In the genomic region with DNA sequence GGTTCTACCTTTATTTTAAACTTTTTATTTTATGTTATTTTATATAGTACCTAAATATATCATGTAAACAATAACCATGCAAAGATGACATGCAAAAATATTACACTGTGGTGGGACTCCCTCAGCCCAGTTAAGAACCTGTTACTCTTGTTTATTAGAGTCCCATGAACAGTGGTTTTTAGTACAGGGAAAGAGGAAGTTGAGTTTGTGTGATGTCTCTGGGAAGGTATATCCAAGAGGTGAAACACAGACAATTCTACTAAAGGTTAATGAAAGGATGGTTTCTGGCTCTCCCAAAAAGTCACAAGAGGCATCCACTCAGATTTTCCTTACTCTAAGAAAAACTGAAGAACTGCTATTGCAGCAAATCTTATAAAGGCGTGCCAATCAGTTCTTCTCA, we compare ENCODE assay signal across 26 cellular contexts. TPM values are rescaled to one million over a fixed set of nuclear protein-coding genes. Genes with fewer than 3 reads are reported as not detected.
DNase-seq lines count a peak whose midpoint lies in the region; ATAC-seq lines count a peak whose summit lies in the region.
"Had no signal": no experiment of that assay in that cellular context is flagged by ENCODE, and none has a peak within 500 bp of the region (broad histone marks: within the 10 kb centered on the region; RNA-seq: fewer than 3 reads in every experiment).

No MANE protein-coding gene starts in this region.

- H3K4me1 Mint-ChIP-seq in activated T-cell treated with anti-CD3 and anti-CD28 coated beads, Interleukin-2, amount 50 U/mL, for 72 hours (ENCODE audit: low read depth), result peaks cover 87% of the 10 kb centered on the region
- H3K4me1 Mint-ChIP-seq in T-helper 17 cell, result peaks cover 12% of the 10 kb centered on the region
- peaks cover 29 to 41% of the 10 kb centered on the region in 2 donors for H3K4me1 Mint-ChIP-seq in natural killer cell treated with Interleukin-12 subunit alpha and Interleukin-12 subunit beta and Interleukin-15 and Interleukin-18, amount 100 ng/mL, for 72 hours (ENCODE audit: low read depth in 2 of 2)

- H3K36me3 Mint-ChIP-seq in activated T-cell treated with anti-CD3 and anti-CD28 coated beads, Interleukin-2, amount 50 U/mL, for 72 hours (ENCODE audit: insufficient read depth in 2 of 2), result peaks cover 5 to 18% of the 10 kb centered on the region in 2 donors
- H3K36me3 Mint-ChIP-seq in T-helper 17 cell (ENCODE audit: low read depth), result no peaks in the 10 kb centered on the region
- H3K36me3 Mint-ChIP-seq in natural killer cell treated with Interleukin-12 subunit alpha and Interleukin-12 subunit beta and Interleukin-15 and Interleukin-18, amount 100 ng/mL, for 72 hours, result peaks cover 10% of the 10 kb centered on the region

- no peak for ATAC-seq in activated T-cell treated with anti-CD3 and anti-CD28 coated beads, Interleukin-2, amount 50 U/mL, for 72 hours (replicated peaks in 1 of 2)
- ATAC-seq in T-helper 17 cell, result no peak
- no peak for ATAC-seq in natural killer cell treated with Interleukin-12 subunit alpha and Interleukin-12 subunit beta and Interleukin-15 and Interleukin-18, amount 100 ng/mL, for 72 hours
- ATAC-seq: gastrocnemius medialis; lower lobe of right lung; naive thymus-derived CD8-positive, alpha-beta T cell; psoas muscle; sciatic nerve; stimulated activated naive CD8-positive, alpha-beta T cell treated with anti-CD3 and anti-CD28 coated beads, Interleukin-15, amount 100 ng/mL, for 72 hours had no signal

- peak; percentile 54 for DNase-seq in NOMO-1 treated with DMSO at 0.1 percent for 48 hours (lab: John Stamatoyannopoulos, UW; ENCODE audit: unreplicated experiment)
- no peak for DNase-seq in NOMO-1 treated with dmso at 0.1 percent for 144 hours (lab: John Stamatoyannopoulos, UW; ENCODE audit: unreplicated experiment)
- no peak for DNase-seq in activated T-cell treated with anti-CD3 and anti-CD28 coated beads, Interleukin-2, amount 50 U/mL, for 72 hours
- no peak for DNase-seq in activated T-cell treated with anti-CD3 and anti-CD28 coated beads, Interleukin-2, amount 50 U/mL, for 1 hour
- DNase-seq in T-helper 17 cell, result no peak
- DNase-seq in natural killer cell treated with Interleukin-12 subunit alpha and Interleukin-12 subunit beta and Interleukin-15 and Interleukin-18, amount 100 ng/mL, for 72 hours (ENCODE audit: low spot score), result no peak
- no peak for DNase-seq in activated CD4-positive, CD25-positive, alpha-beta regulatory T cell (lab: John Stamatoyannopoulos, UW)
- DNase-seq in DMS153 (lab: John Stamatoyannopoulos, UW), result no peak
- DNase-seq: activated CD4-positive, alpha-beta T cell treated with anti-CD3 and anti-CD28 coated beads for 4 hours; effector CD4-positive, alpha-beta T cell; gastrocnemius medialis; HFFc6; IMR-90; lower lobe of right lung; naive thymus-derived CD8-positive, alpha-beta T cell; NCI-H1417 treated with DMSO at 0.1 percent for 48 hours; NCI-H2081; NCI-H524 treated with DMSO at 0.1 percent for 48 hours; psoas muscle; SHP77 treated with DMSO at 0.1 percent for 48 hours; stimulated activated CD8-positive, alpha-beta memory T cell treated with anti-CD3 and anti-CD28 coated beads, Interleukin-4, amount 100 ng/mL, for 48 hours; stimulated activated naive CD8-positive, alpha-beta T cell treated with anti-CD3 and anti-CD28 coated beads, Interleukin-15, amount 100 ng/mL, for 72 hours; uterus had no signal

- no peaks in the 10 kb centered on the region for H3K9me3 ChIP-seq in T-helper 17 cell (ENCODE audit: control insufficient read depth, low read length, poor library complexity, severe bottlenecking)
- H3K9me3 ChIP-seq: gastrocnemius medialis, lower lobe of right lung, psoas muscle, thoracic aorta, uterus had no signal

- no peaks in the 10 kb centered on the region for H3K27me3 Mint-ChIP-seq in activated T-cell treated with anti-CD3 and anti-CD28 coated beads, Interleukin-2, amount 50 U/mL, for 72 hours (ENCODE audit: low read depth)
- no peaks in the 10 kb centered on the region for H3K27me3 Mint-ChIP-seq in T-helper 17 cell
- H3K27me3 Mint-ChIP-seq in natural killer cell treated with Interleukin-12 subunit alpha and Interleukin-12 subunit beta and Interleukin-15 and Interleukin-18, amount 100 ng/mL, for 72 hours, result no peaks in the 10 kb centered on the region
- H3K27me3 Mint-ChIP-seq: activated naive CD8-positive, alpha-beta T cell; naive thymus-derived CD8-positive, alpha-beta T cell; stimulated activated naive CD8-positive, alpha-beta T cell treated with anti-CD3 and anti-CD28 coated beads, Interleukin-15, amount 100 ng/mL, for 72 hours had no signal

- peak overlapping the region; percentile 63 for H3K27ac Mint-ChIP-seq in activated T-cell treated with anti-CD3 and anti-CD28 coated beads, Interleukin-2, amount 50 U/mL, for 72 hours
- peak overlapping the region; percentile 8 for H3K27ac Mint-ChIP-seq in T-helper 17 cell
- peak overlapping the region; percentile 39 to 90 for H3K27ac Mint-ChIP-seq in natural killer cell treated with Interleukin-12 subunit alpha and Interleukin-12 subunit beta and Interleukin-15 and Interleukin-18, amount 100 ng/mL, for 72 hours
- H3K27ac Mint-ChIP-seq: HFFc6; stimulated activated naive CD8-positive, alpha-beta T cell treated with anti-CD3 and anti-CD28 coated beads, Interleukin-15, amount 100 ng/mL, for 72 hours had no signal

- no peaks in the 10 kb centered on the region for H3K9me3 Mint-ChIP-seq in activated T-cell treated with anti-CD3 and anti-CD28 coated beads, Interleukin-2, amount 50 U/mL, for 72 hours
- H3K9me3 Mint-ChIP-seq in natural killer cell treated with Interleukin-12 subunit alpha and Interleukin-12 subunit beta and Interleukin-15 and Interleukin-18, amount 100 ng/mL, for 72 hours, result no peaks in the 10 kb centered on the region
- H3K9me3 Mint-ChIP-seq: HFFc6; naive thymus-derived CD8-positive, alpha-beta T cell; stimulated activated naive CD8-positive, alpha-beta T cell treated with anti-CD3 and anti-CD28 coated beads, Interleukin-15, amount 100 ng/mL, for 72 hours had no signal

- no peak overlapping the region for H3K4me3 Mint-ChIP-seq in activated T-cell treated with anti-CD3 and anti-CD28 coated beads, Interleukin-2, amount 50 U/mL, for 72 hours
- H3K4me3 Mint-ChIP-seq in T-helper 17 cell, result no peak overlapping the region
- H3K4me3 Mint-ChIP-seq in natural killer cell treated with Interleukin-12 subunit alpha and Interleukin-12 subunit beta and Interleukin-15 and Interleukin-18, amount 100 ng/mL, for 72 hours, result no peak overlapping the region
- H3K4me3 Mint-ChIP-seq: activated naive CD8-positive, alpha-beta T cell; HFFc6; naive thymus-derived CD8-positive, alpha-beta T cell; stimulated activated naive CD8-positive, alpha-beta T cell treated with anti-CD3 and anti-CD28 coated beads, Interleukin-15, amount 100 ng/mL, for 72 hours had no signal

RNA-seq across cellular contexts. Expression of a gene that starts 20.0 kb away (rescaled TPM):
- total RNA-seq in activated T-cell treated with anti-CD3 and anti-CD28 coated beads, Interleukin-2, amount 50 U/mL, for 72 hours, result 100 to 1,000 TPM in 1 of 2 donors, 10 to 100 TPM in 1; 96.5 to 117 TPM
- 10 to 100 TPM; 10.2 to 18.8 TPM for total RNA-seq in T-helper 17 cell
- total RNA-seq in natural killer cell treated with Interleukin-12 subunit alpha and Interleukin-12 subunit beta and Interleukin-15 and Interleukin-18, amount 100 ng/mL, for 72 hours, result 10 to 100 TPM; 35.4 to 78.5 TPM
- total RNA-seq: gastrocnemius medialis had no signal

Comparison
In these comparisons a context has a peak if more than half of its experiments do, and no peak if none do; other contexts are left out.
1. H3K27ac Mint-ChIP-seq: peak in every context shown above with its lines; median percentile 64 in natural killer cell treated with Interleukin-12 subunit alpha and Interleukin-12 subunit beta and Interleukin-15 and Interleukin-18, amount 100 ng/mL, for 72 hours; 63 in activated T-cell treated with anti-CD3 and anti-CD28 coated beads, Interleukin-2, amount 50 U/mL, for 72 hours; 8 in T-helper 17 cell.